ENCODE assay signal across 14 cellular contexts in genomic region chr11:34614334-34615113, GRCh38. TPM values are rescaled to one million over a fixed set of nuclear protein-coding genes. Genes with fewer than 3 reads are reported as not detected.
DNase-seq lines count a peak whose midpoint lies in the region; ATAC-seq and TF ChIP-seq lines count a peak whose summit lies in the region.
"Had no signal": no experiment of that assay in that cellular context is flagged by ENCODE, and none has a peak within 500 bp of the region (broad histone marks: within the 10 kb centered on the region; RNA-seq: fewer than 3 reads in every experiment).

No MANE protein-coding gene starts in this region.

- no peak overlapping the region for H3K27ac Mint-ChIP-seq in CD8-positive, alpha-beta memory T cell
- no peak overlapping the region for H3K27ac Mint-ChIP-seq in activated CD8-positive, alpha-beta T cell treated with anti-CD3 and anti-CD28 coated beads for 36 hours
- H3K27ac Mint-ChIP-seq: CD4-positive, CD25-positive, alpha-beta regulatory T cell had no signal

- no peaks in the 10 kb centered on the region for H3K36me3 Mint-ChIP-seq in CD8-positive, alpha-beta memory T cell
- no peaks in the 10 kb centered on the region for H3K36me3 Mint-ChIP-seq in activated CD8-positive, alpha-beta T cell treated with anti-CD3 and anti-CD28 coated beads for 36 hours (ENCODE audit: low read depth)
- H3K36me3 Mint-ChIP-seq: CD4-positive, CD25-positive, alpha-beta regulatory T cell had no signal

- H3K4me1 ChIP-seq in CD8-positive, alpha-beta memory T cell (ENCODE audit: insufficient read depth, low read length), result no peaks in the 10 kb centered on the region
- H3K4me1 ChIP-seq: tibial artery had no signal

- in situ Hi-C loops in KBM-7 (cut with MboI; ENCODE audit: low pct_unique_long_range_greater_than_20kb, low sequenced_read_pairs), result no loop called here

- H3K9me3 ChIP-seq in CD8-positive, alpha-beta memory T cell (ENCODE audit: low read length), result no peaks in the 10 kb centered on the region
- H3K9me3 ChIP-seq: tibial artery had no signal

- H3K36me3 ChIP-seq in CD8-positive, alpha-beta memory T cell (ENCODE audit: insufficient read depth, low read length), result no peaks in the 10 kb centered on the region
- H3K36me3 ChIP-seq: tibial artery had no signal

- H3K9me3 Mint-ChIP-seq in CD8-positive, alpha-beta memory T cell, result no peaks in the 10 kb centered on the region
- H3K9me3 Mint-ChIP-seq in activated CD8-positive, alpha-beta T cell treated with anti-CD3 and anti-CD28 coated beads for 36 hours, result no peaks in the 10 kb centered on the region
- H3K9me3 Mint-ChIP-seq: CD4-positive, CD25-positive, alpha-beta regulatory T cell; central memory CD8-positive, alpha-beta T cell had no signal

- H3K4me1 Mint-ChIP-seq in CD8-positive, alpha-beta memory T cell, result peaks cover 0 to 8% (median 6%) of the 10 kb centered on the region in 3 donors
- H3K4me1 Mint-ChIP-seq in activated CD8-positive, alpha-beta T cell treated with anti-CD3 and anti-CD28 coated beads for 36 hours (ENCODE audit: low read depth), result peaks cover 17% of the 10 kb centered on the region
- H3K4me1 Mint-ChIP-seq: CD4-positive, CD25-positive, alpha-beta regulatory T cell had no signal

- peak; percentile 66 for ATAC-seq in GM19395 (IDR thresholded peaks at IDR 0.05; ENCODE audit: unreplicated experiment)
- ATAC-seq in activated CD8-positive, alpha-beta T cell treated with anti-CD3 and anti-CD28 coated beads for 36 hours, result no peak

- H3K27ac ChIP-seq in CD8-positive, alpha-beta memory T cell (ENCODE audit: low read depth, low read length), result no peak overlapping the region
- H3K27ac ChIP-seq: tibial artery had no signal

- no peak overlapping the region for H3K4me3 Mint-ChIP-seq in CD8-positive, alpha-beta memory T cell
- H3K4me3 Mint-ChIP-seq in activated CD8-positive, alpha-beta T cell treated with anti-CD3 and anti-CD28 coated beads for 36 hours, result no peak overlapping the region
- H3K4me3 Mint-ChIP-seq: CD4-positive, CD25-positive, alpha-beta regulatory T cell; central memory CD8-positive, alpha-beta T cell had no signal

- CTCF ChIA-PET in CD8-positive, alpha-beta memory T cell (lab: Charles Lee), result interaction anchor here (1.0 kb wide), 1 partner anchor 28 kb away, joined by 3 read pairs; no protein-coding TSS in a partner anchor
- CTCF ChIA-PET in activated CD8-positive, alpha-beta T cell treated with anti-CD3 and anti-CD28 coated beads for 36 hours (lab: Charles Lee), result interaction anchor here (1.0 kb wide), 1 partner anchor 29 kb away, joined by 3 read pairs; no protein-coding TSS in a partner anchor

- peaks cover 1 to 5% of the 10 kb centered on the region in 2 donors for H3K27me3 Mint-ChIP-seq in CD8-positive, alpha-beta memory T cell
- H3K27me3 Mint-ChIP-seq in activated CD8-positive, alpha-beta T cell treated with anti-CD3 and anti-CD28 coated beads for 36 hours, result peaks cover 16% of the 10 kb centered on the region

- no peaks in the 10 kb centered on the region for H3K27me3 ChIP-seq in CD8-positive, alpha-beta memory T cell (ENCODE audit: insufficient read depth, low read length, poor library complexity, severe bottlenecking)
- H3K27me3 ChIP-seq: tibial artery had no signal

- intact Hi-C loops in posterior cingulate gyrus (cut with DNase I), result no loop called here
- intact Hi-C loops in activated CD8-positive, alpha-beta T cell treated with anti-CD3 and anti-CD28 coated beads for 36 hours (cut with micrococcal nuclease), result no loop called here

- POLR2A ChIA-PET in CD8-positive, alpha-beta memory T cell (lab: Charles Lee), result no interaction called here
- POLR2A ChIA-PET in activated CD8-positive, alpha-beta T cell treated with anti-CD3 and anti-CD28 coated beads for 36 hours (lab: Charles Lee), result interaction anchor here (1.4 to 1.8 kb wide), 2 partner anchors 23 to 36 kb away, joined by 3 to 5 read pairs; no protein-coding TSS in a partner anchor

- H3K4me3 ChIP-seq in CD8-positive, alpha-beta memory T cell (ENCODE audit: low read length), result no peak overlapping the region
- H3K4me3 ChIP-seq: tibial artery had no signal

- TF ChIP-seq CTCF in activated CD8-positive, alpha-beta T cell treated with anti-CD3 and anti-CD28 coated beads for 36 hours (IDR thresholded peaks at IDR 0.05), result no peak

- DNase-seq in AG08395 (ENCODE audit: low spot score) (peak; percentile 50), KBM-7 (peak; percentile 57), fibroblast of peridontal ligament (ENCODE audit: extremely low read depth) (peak; percentile 92), posterior cingulate gyrus (no peak), hippocampal formation (lab: John Stamatoyannopoulos, UW) (no peak)
- DNase-seq in CD8-positive, alpha-beta memory T cell, result no peak
- no peak for DNase-seq in activated CD8-positive, alpha-beta T cell treated with anti-CD3 and anti-CD28 coated beads for 36 hours
- DNase-seq: activated CD4-positive, alpha-beta T cell treated with anti-CD3 and anti-CD28 coated beads, Interleukin-2, amount 50 U/mL, for 1 hour; CD4-positive, CD25-positive, alpha-beta regulatory T cell; kidney; NCI-H748 treated with DMSO at 0.1 percent for 48 hours; tibial artery had no signal

RNA-seq across cellular contexts. Expression of gene EHF, which starts 6.4 kb away (rescaled TPM):
- total RNA-seq in CD8-positive, alpha-beta memory T cell, result under 1 TPM; 0.20 to 0.58 TPM
- polyA plus RNA-seq in CD8-positive, alpha-beta memory T cell, result not detected
- total RNA-seq in activated CD8-positive, alpha-beta T cell treated with anti-CD3 and anti-CD28 coated beads for 36 hours, result not detected
- total RNA-seq: CD4-positive, CD25-positive, alpha-beta regulatory T cell had no signal
- polyA plus RNA-seq: CD4-positive, CD25-positive, alpha-beta regulatory T cell had no signal

Comparison
In these comparisons a context has a peak if more than half of its experiments do, and no peak if none do; other contexts are left out.
1. DNase-seq: peak in AG08395 (single experiment), KBM-7 (single experiment) and fibroblast of peridontal ligament (single experiment); none in posterior cingulate gyrus (0 of 10), hippocampal formation (0 of 2), CD8-positive, alpha-beta memory T cell (0 of 5) and activated CD8-positive, alpha-beta T cell treated with anti-CD3 and anti-CD28 coated beads for 36 hours (single experiment).